In the genomic region with DNA sequence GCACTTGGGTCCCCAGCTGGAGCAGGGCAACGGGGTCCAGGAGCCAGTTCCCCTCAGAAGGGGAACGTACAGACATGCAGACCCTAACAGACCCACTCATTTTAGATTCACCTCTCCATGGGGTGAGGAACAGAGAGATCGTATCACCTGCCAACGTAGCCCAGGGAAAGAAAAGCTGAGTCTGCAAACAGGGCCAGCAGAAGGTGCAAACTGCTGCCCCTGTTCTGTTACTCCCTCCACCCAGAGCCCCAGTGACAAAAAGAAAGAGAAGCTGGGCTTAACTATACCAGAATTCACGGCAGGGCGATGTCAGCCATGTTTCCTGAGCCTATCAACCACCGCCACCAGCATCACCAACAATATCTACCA, we compare ENCODE assay signal across 9 cellular contexts. TPM values are rescaled to one million over a fixed set of nuclear protein-coding genes. Genes with fewer than 3 reads are reported as not detected.
A peak's percentile ranks its signal among the peaks of the same experiment; 100 is the strongest.
DNase-seq lines count a peak whose midpoint lies in the region; ATAC-seq, FAIRE-seq and TF ChIP-seq lines count a peak whose summit lies in the region.
"Had no signal": no experiment of that assay in that cellular context is flagged by ENCODE, and none has a peak within 500 bp of the region (broad histone marks: within the 10 kb centered on the region; RNA-seq: fewer than 3 reads in every experiment).

No MANE protein-coding gene starts in this region.

- H3K4me3 ChIP-seq in astrocyte (ENCODE audit: insufficient read depth, low read depth, low read length) (peak overlapping the region; percentile 81), HepG2 (replicated peaks in 1 of 3; ENCODE audit: insufficient read depth in 1 of 3, low read depth in 2 of 3, low read length in 3 of 3) (peak overlapping the region; percentile 70 to 95 (median 75)), thoracic aorta (peak overlapping the region; percentile 85)

- H3K9me3 ChIP-seq in astrocyte (ENCODE audit: insufficient read depth, low read depth, low read length): no peaks in the 10 kb centered on the region
- H3K9me3 ChIP-seq in HepG2 (ENCODE audit: low read length): no peaks in the 10 kb centered on the region
- H3K9me3 ChIP-seq in thoracic aorta: no peaks in the 10 kb centered on the region

- H3K9me3 Mint-ChIP-seq in T-helper 1 cell treated with Interleukin-12 subunit alpha and Interleukin-12 subunit beta and Interleukin-4 antibody, amounts not matched to agents 30 μg/mL and 1 μg/mL, for 36 hours: no peaks in the 10 kb centered on the region
- H3K9me3 Mint-ChIP-seq in astrocyte (ENCODE audit: unreplicated experiment): no peaks in the 10 kb centered on the region

- no TSS peak for BruUV-seq in HepG2 (replicated peaks; lab: Mats Ljungman, UMichigan)

- TF ChIP-seq CTCF in astrocyte (IDR thresholded peaks at IDR 0.05; ENCODE audit: insufficient read depth, low read depth, low read length) (no peak), HepG2 (CRISPR knock-in tag; IDR thresholded peaks at IDR 0.05) (no peak), thoracic aorta (IDR thresholded peaks at IDR 0.05) (no peak)

- peaks cover 13% of the 10 kb centered on the region for H3K4me1 ChIP-seq in astrocyte (ENCODE audit: insufficient read depth, low read length)
- peaks cover 58% of the 10 kb centered on the region for H3K4me1 ChIP-seq in HepG2 (ENCODE audit: insufficient read depth, low read length)
- peaks cover 23 to 51% of the 10 kb centered on the region in 2 donors for H3K4me1 ChIP-seq in thoracic aorta (ENCODE audit: control insufficient read depth in 1 of 2, low read depth in 2 of 2)

- H3K27ac ChIP-seq in astrocyte (ENCODE audit: low read depth, low read length) (no peak overlapping the region), HepG2 (ENCODE audit: extremely low read length, insufficient read depth, low read length) (peak overlapping the region; percentile 60), thoracic aorta (peak overlapping the region; percentile 88 to 92)

- peak overlapping the region; percentile 92 for H3K4me2 ChIP-seq in astrocyte (ENCODE audit: low read length)
- H3K4me2 ChIP-seq in HepG2 (ENCODE audit: low read depth, low read length): peak overlapping the region; percentile 93

- H3K79me2 ChIP-seq in astrocyte (ENCODE audit: insufficient read depth, low read length) (peaks cover 16% of the 10 kb centered on the region), HepG2 (ENCODE audit: insufficient read depth, low read length) (peaks cover 9% of the 10 kb centered on the region)

- H3K27me3 Mint-ChIP-seq in T-helper 1 cell treated with Interleukin-12 subunit alpha and Interleukin-12 subunit beta and Interleukin-4 antibody, amounts not matched to agents 30 μg/mL and 1 μg/mL, for 36 hours (ENCODE audit: low read depth): peaks cover 19% of the 10 kb centered on the region
- peaks cover 9% of the 10 kb centered on the region for H3K27me3 Mint-ChIP-seq in astrocyte (ENCODE audit: low read depth, unreplicated experiment)

- H3K9ac ChIP-seq in astrocyte (ENCODE audit: low read length) (peak overlapping the region; percentile 90), HepG2 (ENCODE audit: insufficient read depth, low read depth, low read length) (peak overlapping the region; percentile 90)

- no peak overlapping the region for H3K27ac Mint-ChIP-seq in T-helper 1 cell treated with Interleukin-12 subunit alpha and Interleukin-12 subunit beta and Interleukin-4 antibody, amounts not matched to agents 30 μg/mL and 1 μg/mL, for 36 hours
- H3K27ac Mint-ChIP-seq in astrocyte (ENCODE audit: unreplicated experiment): no peak overlapping the region

- CTCF ChIA-PET in HepG2 (lab: Yijun Ruan, JAX; ENCODE audit: low intra/inter-chr PET ratio, low total read pairs): interaction anchor here (1.2 to 1.6 kb wide), 3 partner anchors 10 to 255 kb away, joined by 3 to 11 read pairs (median 3); no protein-coding TSS in a partner anchor

- no peaks in the 10 kb centered on the region for H4K20me1 ChIP-seq in astrocyte (ENCODE audit: insufficient read depth, low read length)
- no peaks in the 10 kb centered on the region for H4K20me1 ChIP-seq in HepG2 (ENCODE audit: insufficient read depth, low read length)

- peaks cover 3% of the 10 kb centered on the region for H3K36me3 Mint-ChIP-seq in T-helper 1 cell treated with Interleukin-12 subunit alpha and Interleukin-12 subunit beta and Interleukin-4 antibody, amounts not matched to agents 30 μg/mL and 1 μg/mL, for 36 hours (ENCODE audit: low read depth)
- H3K36me3 Mint-ChIP-seq in astrocyte (ENCODE audit: low read depth, unreplicated experiment): peaks cover 3% of the 10 kb centered on the region

- intact Hi-C loops in HepG2 (cut with micrococcal nuclease; ENCODE audit: unreplicated experiment): no loop called here

- no peak for TF ChIP-seq RAD21 in HepG2 (CRISPR knock-in tag; IDR thresholded peaks at IDR 0.05)

- POLR2A ChIA-PET in HepG2 (lab: Yijun Ruan, JAX): interaction anchor here (0.7 to 5.9 kb wide), 23 partner anchors 9 to 300 kb away, joined by 3 to 51 read pairs (median 6); a partner anchor contains a TSS

- H3K27me3 ChIP-seq in astrocyte (ENCODE audit: insufficient read depth, low read length): peaks cover 20% of the 10 kb centered on the region
- H3K27me3 ChIP-seq in HepG2 (ENCODE audit: control insufficient read depth in 1 of 2, insufficient read depth in 2 of 2, low read length in 2 of 2): peaks cover 3 to 18% of the 10 kb centered on the region in 2 experiments; a peak in 4 of 5 replicates
- no peaks in the 10 kb centered on the region for H3K27me3 ChIP-seq in thoracic aorta (replicated peaks; ENCODE audit: insufficient read depth)

- no peak for TF ChIP-seq POLR2A in HepG2 (IDR thresholded peaks at IDR 0.05; ENCODE audit: insufficient read depth in 1 of 2, low read depth in 2 of 2, low read length in 2 of 2)

- DNase-seq in T-helper 1 cell (no peak), astrocyte (ENCODE audit: low read depth) (no peak), HepG2 (ENCODE audit: low spot score) (no peak), thoracic aorta (ENCODE audit: low spot score) (no peak), DMS 273 treated with DMSO at 0.1 percent for 48 hours (lab: John Stamatoyannopoulos, UW) (no peak)
- no peak for DNase-seq in stimulated activated CD4-positive, alpha-beta T cell treated with anti-CD3 and anti-CD28 coated beads, Interleukin-4, amount 100 ng/mL, for 24 hours

- H3K36me3 ChIP-seq in astrocyte (ENCODE audit: insufficient read depth, low read length): no peaks in the 10 kb centered on the region
- H3K36me3 ChIP-seq in HepG2 (replicated peaks in 1 of 2; ENCODE audit: control insufficient read depth in 1 of 2, insufficient read depth in 2 of 2, low read length in 2 of 2): no peaks in the 10 kb centered on the region; a peak in 1 of 5 replicates
- no peaks in the 10 kb centered on the region for H3K36me3 ChIP-seq in thoracic aorta

- FAIRE-seq in astrocyte (lab: Jason Lieb, UNC) (no peak), HepG2 (lab: Jason Lieb, UNC) (peak; percentile 12)
- FAIRE-seq: A204.1 had no signal

- H2AFZ ChIP-seq in astrocyte (ENCODE audit: low read depth, low read length): peak overlapping the region; percentile 99
- H2AFZ ChIP-seq in HepG2 (ENCODE audit: low read length): peak overlapping the region; percentile 21

- H3K4me3 Mint-ChIP-seq in T-helper 1 cell treated with Interleukin-12 subunit alpha and Interleukin-12 subunit beta and Interleukin-4 antibody, amounts not matched to agents 30 μg/mL and 1 μg/mL, for 36 hours: peak overlapping the region; percentile 85
- H3K4me3 Mint-ChIP-seq in astrocyte (ENCODE audit: unreplicated experiment): peak overlapping the region; percentile 89

- ATAC-seq in HepG2 (no peak), thoracic aorta (ENCODE audit: insufficient number of reproducible peaks, low FRiP score, low read depth) (no peak), HG03159 (IDR thresholded peaks at IDR 0.05; ENCODE audit: unreplicated experiment) (no peak)

- peaks cover 23% of the 10 kb centered on the region for H3K4me1 Mint-ChIP-seq in T-helper 1 cell treated with Interleukin-12 subunit alpha and Interleukin-12 subunit beta and Interleukin-4 antibody, amounts not matched to agents 30 μg/mL and 1 μg/mL, for 36 hours (ENCODE audit: low read depth)
- H3K4me1 Mint-ChIP-seq in astrocyte (ENCODE audit: low read depth, unreplicated experiment): peaks cover 26% of the 10 kb centered on the region

- in situ Hi-C loops in HepG2 (cut with HindIII; ENCODE audit: extremely low pct_ligation_motif_present, low pct_unique_long_range_greater_than_20kb): loop anchor here (25.0 kb wide), 1 partner anchor 311 kb away; no protein-coding TSS in a partner anchor

- TF ChIP-seq EP300 in HepG2 (IDR thresholded peaks at IDR 0.05; ENCODE audit: low read depth in 2 of 2, low read length in 2 of 2): no peak
- no peak for TF ChIP-seq EP300 in HepG2 (CRISPR knock-in tag; IDR thresholded peaks at IDR 0.05; ENCODE audit: borderline replicate concordance)

- WGBS in HepG2 (ENCODE audit: low lambda C conversion rate): 40% methylated on average over 7 of the region's 7 CpGs

RNA-seq across cellular contexts. Expression of a gene that starts 0.8 kb away (rescaled TPM):
- total RNA-seq in astrocyte (20.7 and 21.0 TPM in 2 replicates), HepG2 (2016; rRNA removed; fragmentation: Illumina TruSeq; extraction: Trizol) (22.0 and 22.8 TPM in 2 replicates), thoracic aorta (10 to 100 TPM; 40.7 to 65.8 TPM)
- 4.7 and 4.9 TPM in 2 replicates for total RNA-seq in HepG2 (2016; cell fraction: cytosol; rRNA removed; fragmentation: Illumina TruSeq; extraction: Trizol; ENCODE audit: low read depth)
- 18.5 and 23.5 TPM in 2 replicates for total RNA-seq in HepG2 (2016; cell fraction: insoluble cytoplasmic fraction; rRNA removed; fragmentation: Illumina TruSeq; extraction: Trizol)
- 12.9 and 13.2 TPM in 2 replicates for total RNA-seq in HepG2 (2016; cell fraction: membrane; rRNA removed; fragmentation: Illumina TruSeq; extraction: Trizol)
- 16.8 and 19.0 TPM in 2 replicates for total RNA-seq in HepG2 (2016; cell fraction: nucleus; rRNA removed; fragmentation: Illumina TruSeq; extraction: Trizol)
- polyA plus RNA-seq in HepG2 (2011; rRNA removed): 15.2 and 17.3 TPM in 2 replicates
- 9.2 and 11.9 TPM in 2 replicates for polyA plus RNA-seq in HepG2 (2011; cell fraction: cytosol; rRNA removed)
- polyA plus RNA-seq in HepG2 (2011; cell fraction: nucleus; rRNA removed): 20.1 and 23.4 TPM in 2 replicates
- polyA plus RNA-seq in HepG2 (2012): 13.4 and 14.5 TPM in 2 replicates
- 5.3 and 5.4 TPM in 2 replicates for polyA plus RNA-seq in HepG2 (2016; cell fraction: cytosol; fragmentation: Illumina TruSeq; extraction: Trizol; ENCODE audit: low read depth)
- 19.1 and 22.3 TPM in 2 replicates for polyA plus RNA-seq in HepG2 (2016; cell fraction: insoluble cytoplasmic fraction; fragmentation: Illumina TruSeq; extraction: Trizol; ENCODE audit: low read depth)
- 8.7 and 10.7 TPM in 2 replicates for polyA plus RNA-seq in HepG2 (2016; cell fraction: membrane; fragmentation: Illumina TruSeq; extraction: Trizol; ENCODE audit: low read depth)
- polyA plus RNA-seq in HepG2 (2016; cell fraction: nucleus; fragmentation: Illumina TruSeq; extraction: Trizol; ENCODE audit: insufficient read depth, low read depth): 19.4 and 22.9 TPM in 2 replicates
- polyA minus RNA-seq in HepG2 (2011; rRNA and poly(A)+ RNA removed; ENCODE audit: low replicate concordance): 14.3 and 29.5 TPM in 2 replicates
- polyA minus RNA-seq in HepG2 (2011; cell fraction: cytosol; rRNA and poly(A)+ RNA removed): 11.9 and 13.8 TPM in 2 replicates
- polyA minus RNA-seq in HepG2 (2011; cell fraction: nucleus; rRNA and poly(A)+ RNA removed): 28.6 and 28.8 TPM in 2 replicates

RNA-seq across cellular contexts. Expression of a gene that starts 15.2 kb away (rescaled TPM):
- total RNA-seq in astrocyte: 0.91 and 1.9 TPM in 2 replicates
- 10.2 and 15.0 TPM in 2 replicates for total RNA-seq in HepG2 (2016; rRNA removed; fragmentation: Illumina TruSeq; extraction: Trizol)
- total RNA-seq in HepG2 (2016; cell fraction: cytosol; rRNA removed; fragmentation: Illumina TruSeq; extraction: Trizol; ENCODE audit: low read depth): 1.6 and 1.8 TPM in 2 replicates
- 9.2 and 15.1 TPM in 2 replicates for total RNA-seq in HepG2 (2016; cell fraction: insoluble cytoplasmic fraction; rRNA removed; fragmentation: Illumina TruSeq; extraction: Trizol)
- total RNA-seq in HepG2 (2016; cell fraction: membrane; rRNA removed; fragmentation: Illumina TruSeq; extraction: Trizol): 5.3 and 5.6 TPM in 2 replicates
- 16.7 and 18.1 TPM in 2 replicates for total RNA-seq in HepG2 (2016; cell fraction: nucleus; rRNA removed; fragmentation: Illumina TruSeq; extraction: Trizol)
- 1.6 and 3.0 TPM in 2 replicates for polyA plus RNA-seq in HepG2 (2011; rRNA removed)
- polyA plus RNA-seq in HepG2 (2011; cell fraction: cytosol; rRNA removed): 1.5 and 1.9 TPM in 2 replicates
- polyA plus RNA-seq in HepG2 (2011; cell fraction: nucleus; rRNA removed): 6.3 and 9.6 TPM in 2 replicates
- polyA plus RNA-seq in HepG2 (2012): 4.5 and 5.8 TPM in 2 replicates
- 0.75 and 0.80 TPM in 2 replicates for polyA plus RNA-seq in HepG2 (2016; cell fraction: cytosol; fragmentation: Illumina TruSeq; extraction: Trizol; ENCODE audit: low read depth)
- 5.6 and 5.9 TPM in 2 replicates for polyA plus RNA-seq in HepG2 (2016; cell fraction: insoluble cytoplasmic fraction; fragmentation: Illumina TruSeq; extraction: Trizol; ENCODE audit: low read depth)
- 2.3 and 2.7 TPM in 2 replicates for polyA plus RNA-seq in HepG2 (2016; cell fraction: membrane; fragmentation: Illumina TruSeq; extraction: Trizol; ENCODE audit: low read depth)
- 19.8 and 21.2 TPM in 2 replicates for polyA plus RNA-seq in HepG2 (2016; cell fraction: nucleus; fragmentation: Illumina TruSeq; extraction: Trizol; ENCODE audit: insufficient read depth, low read depth)
- 5.0 TPM in 1 of 2 replicates, not detected in the other for polyA minus RNA-seq in HepG2 (2011; rRNA and poly(A)+ RNA removed; ENCODE audit: low replicate concordance)
- polyA minus RNA-seq in HepG2 (2011; cell fraction: cytosol; rRNA and poly(A)+ RNA removed): 2.5 and 4.1 TPM in 2 replicates
- polyA minus RNA-seq in HepG2 (2011; cell fraction: nucleus; rRNA and poly(A)+ RNA removed): 2.4 and 4.5 TPM in 2 replicates
- total RNA-seq in thoracic aorta: 10 to 100 TPM; 39.7 to 40.7 TPM
